Comparison of ENCODE assay signal across 17 cellular contexts in the genomic region with DNA sequence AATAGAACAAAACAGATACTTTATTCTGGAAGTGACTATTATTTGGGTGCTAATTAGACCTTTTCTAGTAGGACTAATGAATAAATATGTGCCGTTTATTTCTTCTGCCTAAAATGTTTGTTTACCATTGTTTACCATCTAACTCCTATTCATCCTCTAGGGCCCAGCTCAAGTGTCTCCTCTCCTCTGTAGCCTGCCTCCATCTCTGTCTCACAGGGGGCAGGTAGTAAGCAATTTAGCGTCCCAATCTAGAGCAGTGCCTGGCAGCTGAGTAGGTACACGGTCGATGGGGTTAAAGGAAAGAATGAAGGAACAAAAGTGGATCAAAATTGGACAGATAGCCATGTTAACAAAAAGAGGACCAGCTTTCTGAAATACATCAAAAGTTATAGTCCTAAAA.
DNase-seq lines count a peak whose midpoint lies in the region; ATAC-seq, FAIRE-seq and TF ChIP-seq lines count a peak whose summit lies in the region.
"Had no signal": no experiment of that assay in that cellular context is flagged by ENCODE, and none has a peak within 500 bp of the region (broad histone marks: within the 10 kb centered on the region; RNA-seq: fewer than 3 reads in every experiment).

No MANE protein-coding gene starts in this region.

- no peak overlapping the region for H2AFZ ChIP-seq in astrocyte (ENCODE audit: low read depth, low read length)
- peak overlapping the region; percentile 6 for H2AFZ ChIP-seq in smooth muscle cell (ENCODE audit: low read depth)

- ATAC-seq in activated T-cell treated with anti-CD3 and anti-CD28 coated beads, Interleukin-2, amount 50 U/mL, for 4 hours: no peak
- ATAC-seq: Panc1 had no signal

- no peak overlapping the region for H3K4me3 Mint-ChIP-seq in astrocyte (ENCODE audit: unreplicated experiment)
- no peak overlapping the region for H3K4me3 Mint-ChIP-seq in immature natural killer cell
- H3K4me3 Mint-ChIP-seq in activated T-cell treated with anti-CD3 and anti-CD28 coated beads, Interleukin-2, amount 50 U/mL, for 4 hours: no peak overlapping the region
- H3K4me3 Mint-ChIP-seq: CD14-positive monocyte had no signal

- H3K9me3 ChIP-seq in HUES6 (ENCODE audit: control insufficient read depth, insufficient read depth, low read depth, low read length) (no peaks in the 10 kb centered on the region), astrocyte (ENCODE audit: insufficient read depth, low read depth, low read length) (no peaks in the 10 kb centered on the region), smooth muscle cell (replicated peaks; ENCODE audit: low read depth) (no peaks in the 10 kb centered on the region)

- H3K36me3 Mint-ChIP-seq in astrocyte (ENCODE audit: low read depth, unreplicated experiment) (no peaks in the 10 kb centered on the region), immature natural killer cell (no peaks in the 10 kb centered on the region)
- no peaks in the 10 kb centered on the region for H3K36me3 Mint-ChIP-seq in activated T-cell treated with anti-CD3 and anti-CD28 coated beads, Interleukin-2, amount 50 U/mL, for 4 hours (ENCODE audit: insufficient read depth)

- no peaks in the 10 kb centered on the region for H3K36me3 ChIP-seq in HUES6 (ENCODE audit: control insufficient read depth, insufficient read depth, low read length)
- no peaks in the 10 kb centered on the region for H3K36me3 ChIP-seq in astrocyte (ENCODE audit: insufficient read depth, low read length)
- no peaks in the 10 kb centered on the region for H3K36me3 ChIP-seq in smooth muscle cell (ENCODE audit: low read depth)

- H4K20me1 ChIP-seq in astrocyte (ENCODE audit: insufficient read depth, low read length): no peaks in the 10 kb centered on the region
- H4K20me1 ChIP-seq in smooth muscle cell (ENCODE audit: low read depth): no peaks in the 10 kb centered on the region

- no peak overlapping the region for H3K9ac ChIP-seq in HUES6 (ENCODE audit: low read length)
- H3K9ac ChIP-seq in astrocyte (ENCODE audit: low read length): no peak overlapping the region
- no peak overlapping the region for H3K9ac ChIP-seq in smooth muscle cell (ENCODE audit: low read depth)
- H3K9ac ChIP-seq: KMS-11 had no signal

- 50% methylated on average over 4 of the region's 4 CpGs for WGBS in smooth muscle cell (ENCODE audit: low lambda C conversion rate)

- H3K27me3 ChIP-seq in HUES6 (ENCODE audit: control insufficient read depth, insufficient read depth, low read length) (no peaks in the 10 kb centered on the region), astrocyte (ENCODE audit: insufficient read depth, low read length) (no peaks in the 10 kb centered on the region), smooth muscle cell (ENCODE audit: low read depth) (no peaks in the 10 kb centered on the region)

- no peak overlapping the region for H3K4me3 ChIP-seq in HUES6 (ENCODE audit: low read depth, low read length)
- H3K4me3 ChIP-seq in astrocyte (ENCODE audit: insufficient read depth, low read depth, low read length): no peak overlapping the region
- no peak overlapping the region for H3K4me3 ChIP-seq in smooth muscle cell

- H3K4me2 ChIP-seq in astrocyte (ENCODE audit: low read length) (no peak overlapping the region), smooth muscle cell (peak overlapping the region; percentile 70)
- H3K4me2 ChIP-seq: KMS-11 had no signal

- peak overlapping the region; percentile 41 for H3K27ac Mint-ChIP-seq in astrocyte (ENCODE audit: unreplicated experiment)
- no peak overlapping the region for H3K27ac Mint-ChIP-seq in immature natural killer cell
- H3K27ac Mint-ChIP-seq: CD14-positive monocyte had no signal

- H3K27ac ChIP-seq in HUES6 (ENCODE audit: low read depth, low read length) (peak overlapping the region; percentile 46; the same call in 1 of the 2 replicates), astrocyte (ENCODE audit: low read depth, low read length) (no peak overlapping the region), smooth muscle cell (ENCODE audit: low read depth) (no peak overlapping the region)
- H3K27ac ChIP-seq: 22Rv1, KMS-11 had no signal

- no peaks in the 10 kb centered on the region for H3K9me3 Mint-ChIP-seq in astrocyte (ENCODE audit: unreplicated experiment)
- H3K9me3 Mint-ChIP-seq in immature natural killer cell: no peaks in the 10 kb centered on the region
- no peaks in the 10 kb centered on the region for H3K9me3 Mint-ChIP-seq in activated T-cell treated with anti-CD3 and anti-CD28 coated beads, Interleukin-2, amount 50 U/mL, for 4 hours
- H3K9me3 Mint-ChIP-seq: CD14-positive monocyte had no signal

- H3K4me1 Mint-ChIP-seq in astrocyte (ENCODE audit: low read depth, unreplicated experiment): peaks cover 7% of the 10 kb centered on the region
- no peaks in the 10 kb centered on the region for H3K4me1 Mint-ChIP-seq in immature natural killer cell
- H3K4me1 Mint-ChIP-seq in activated T-cell treated with anti-CD3 and anti-CD28 coated beads, Interleukin-2, amount 50 U/mL, for 4 hours (ENCODE audit: low read depth): no peaks in the 10 kb centered on the region
- H3K4me1 Mint-ChIP-seq: CD14-positive monocyte had no signal

- no peaks in the 10 kb centered on the region for H3K79me2 ChIP-seq in astrocyte (ENCODE audit: insufficient read depth, low read length)
- no peaks in the 10 kb centered on the region for H3K79me2 ChIP-seq in smooth muscle cell (ENCODE audit: low read depth)

- FAIRE-seq in astrocyte (lab: Jason Lieb, UNC): no peak

- no peaks in the 10 kb centered on the region for H3F3A ChIP-seq in smooth muscle cell (ENCODE audit: low read depth)

- in situ Hi-C loops in GM13976 (cut with MboI; ENCODE audit: low sequenced_read_pairs, unreplicated experiment): no loop called here

- H3K4me1 ChIP-seq in HUES6 (ENCODE audit: control insufficient read depth, insufficient read depth, low read length) (peaks cover 25% of the 10 kb centered on the region), astrocyte (ENCODE audit: insufficient read depth, low read length) (no peaks in the 10 kb centered on the region), smooth muscle cell (ENCODE audit: low read depth) (peaks cover 14% of the 10 kb centered on the region)

- peak; percentile 35 for DNase-seq in NCI-H2107 treated with DMSO at 0.1 percent for 48 hours (lab: John Stamatoyannopoulos, UW; ENCODE audit: unreplicated experiment)
- no peak for DNase-seq in NCI-H2107 (lab: John Stamatoyannopoulos, UW)
- DNase-seq in astrocyte (ENCODE audit: low read depth): no peak
- no peak for DNase-seq in smooth muscle cell (lab: John Stamatoyannopoulos, UW; ENCODE audit: unreplicated experiment)
- no peak for DNase-seq in GM13976 (ENCODE audit: low spot score)
- DNase-seq in immature natural killer cell: no peak
- DNase-seq in activated T-cell treated with anti-CD3 and anti-CD28 coated beads, Interleukin-2, amount 50 U/mL, for 4 hours: no peak
- DNase-seq: GOT3, NCI-H1417 treated with DMSO at 0.1 percent for 48 hours, NCI-H1930, NCI-H510A, NCI-H774 had no signal

- TF ChIP-seq CTCF in astrocyte (IDR thresholded peaks at IDR 0.05; ENCODE audit: insufficient read depth, low read depth, low read length): no peak
- TF ChIP-seq CTCF in smooth muscle cell (IDR thresholded peaks at IDR 0.05; ENCODE audit: borderline replicate concordance, insufficient read depth, poor library complexity, severe bottlenecking): no peak
- no peak for TF ChIP-seq CTCF in GM13976 (IDR thresholded peaks at IDR 0.05; ENCODE audit: borderline replicate concordance, control extremely low read depth, extremely low read depth, insufficient read depth, missing control alignments)

- no peaks in the 10 kb centered on the region for H3K27me3 Mint-ChIP-seq in astrocyte (ENCODE audit: low read depth, unreplicated experiment)
- H3K27me3 Mint-ChIP-seq in immature natural killer cell (ENCODE audit: low read depth in 3 of 3): peaks cover 0 to 4% (median 1%) of the 10 kb centered on the region in 3 donors
- peaks cover 2% of the 10 kb centered on the region for H3K27me3 Mint-ChIP-seq in activated T-cell treated with anti-CD3 and anti-CD28 coated beads, Interleukin-2, amount 50 U/mL, for 4 hours (ENCODE audit: low read depth)
